Comparison of ENCODE assay signal across 16 cellular contexts in genomic region chr4:38040619-38041018, GRCh38.
DNase-seq lines count a peak whose midpoint lies in the region; ATAC-seq, FAIRE-seq and TF ChIP-seq lines count a peak whose summit lies in the region.
"Had no signal": no experiment of that assay in that cellular context is flagged by ENCODE, and none has a peak within 500 bp of the region (broad histone marks: within the 10 kb centered on the region; RNA-seq: fewer than 3 reads in every experiment).

No MANE protein-coding gene starts in this region.

- H3K56ac ChIP-seq in mesendoderm (ENCODE audit: low read length): no peak overlapping the region

- H3F3A ChIP-seq in PC-3 (ENCODE audit: low read length, unreplicated experiment): no peaks in the 10 kb centered on the region

- peak overlapping the region; percentile 31 for H2BK5ac ChIP-seq in trophoblast cell (ENCODE audit: low read depth, low read length, poor library complexity)
- H2BK5ac ChIP-seq in mesendoderm (ENCODE audit: low read length): no peak overlapping the region

- no peak overlapping the region for H3K27ac ChIP-seq in mammary epithelial cell (ENCODE audit: insufficient read depth, low read depth, low read length)
- peak overlapping the region; percentile 89 for H3K27ac ChIP-seq in PC-3 (ENCODE audit: low read length)
- H3K27ac ChIP-seq in trophoblast cell (ENCODE audit: low read depth, low read length): no peak overlapping the region
- no peak overlapping the region for H3K27ac ChIP-seq in mesendoderm (ENCODE audit: low read depth, low read length)

- WGBS in mammary epithelial cell (ENCODE audit: low coverage, missing lambda C conversion rate): 84% methylated on average over 7 of the region's 7 CpGs
- WGBS in trophoblast cell (ENCODE audit: extremely low coverage, insufficient coverage, insufficient read length): no CpG with 5 or more reads among the region's 7 CpGs
- no CpG with 5 or more reads among the region's 7 CpGs for WGBS in mesendoderm (ENCODE audit: extremely low coverage, insufficient coverage, low lambda C conversion rate)

- H3K9me3 ChIP-seq in mammary epithelial cell (replicated peaks; ENCODE audit: insufficient read depth, low read length) (no peaks in the 10 kb centered on the region), PC-3 (ENCODE audit: low read length) (no peaks in the 10 kb centered on the region), trophoblast cell (ENCODE audit: insufficient read depth, low read depth, low read length) (no peaks in the 10 kb centered on the region)

- H3K79me2 ChIP-seq in mammary epithelial cell (ENCODE audit: insufficient read depth, low read length): no peaks in the 10 kb centered on the region
- no peaks in the 10 kb centered on the region for H3K79me2 ChIP-seq in PC-3 (ENCODE audit: low read length)
- no peaks in the 10 kb centered on the region for H3K79me2 ChIP-seq in trophoblast cell (ENCODE audit: control insufficient read depth, insufficient read depth, low read length, poor library complexity)
- H3K79me2 ChIP-seq in mesendoderm (ENCODE audit: control insufficient read depth, insufficient read depth, low read length): no peaks in the 10 kb centered on the region

- H2BK120ac ChIP-seq in trophoblast cell (ENCODE audit: insufficient read depth, low read length, poor library complexity) (no peak overlapping the region), mesendoderm (ENCODE audit: low read depth, low read length) (no peak overlapping the region)

- H3K18ac ChIP-seq in trophoblast cell (ENCODE audit: low read length) (no peak overlapping the region), mesendoderm (ENCODE audit: low read length) (no peak overlapping the region)

- BruUV-seq in mammary epithelial cell (replicated peaks; lab: Mats Ljungman, UMichigan): no TSS peak
- BruUV-seq in PC-3 (replicated peaks; lab: Mats Ljungman, UMichigan): no TSS peak

- no peak overlapping the region for H2BK15ac ChIP-seq in mesendoderm (replicated peaks; ENCODE audit: low read depth)

- in situ Hi-C loops in T47D (cut with HindIII; ENCODE audit: low pct_unique_long_range_greater_than_20kb, low sequenced_read_pairs): no loop called here
- in situ Hi-C loops in mammary epithelial cell (cut with MboI; ENCODE audit: low sequenced_read_pairs in 2 of 2): loop anchor here in 1 of 2 donors (25.0 kb wide), 1 partner anchor 428 kb away; no protein-coding TSS in a partner anchor

- intact Hi-C loops in mammary epithelial cell (cut with micrococcal nuclease): no loop called here
- intact Hi-C loops in PC-3 (cut with micrococcal nuclease): no loop called here

- peak overlapping the region; percentile 38 for H4K8ac ChIP-seq in trophoblast cell (ENCODE audit: low read depth, low read length)
- H4K8ac ChIP-seq in mesendoderm (ENCODE audit: low read depth, low read length): no peak overlapping the region

- CTCF ChIA-PET in mammary epithelial cell (lab: Charles Lee; ENCODE audit: low non-redundant PET): no interaction called here
- CTCF ChIA-PET in PC-3 (lab: Charles Lee): no interaction called here

- H4K91ac ChIP-seq in trophoblast cell (ENCODE audit: low read depth, low read length): no peak overlapping the region

- H3K4ac ChIP-seq in trophoblast cell (ENCODE audit: low read depth, low read length) (no peak overlapping the region), mesendoderm (ENCODE audit: low read depth, low read length) (no peak overlapping the region)

- no peaks in the 10 kb centered on the region for H3K27me3 ChIP-seq in mammary epithelial cell (ENCODE audit: insufficient read depth, low read length)
- H3K27me3 ChIP-seq in PC-3 (ENCODE audit: low read length): no peaks in the 10 kb centered on the region
- no peaks in the 10 kb centered on the region for H3K27me3 ChIP-seq in bronchial epithelial cell (ENCODE audit: control insufficient read depth, insufficient read depth, low read length)
- H3K27me3 ChIP-seq in trophoblast cell (ENCODE audit: insufficient read depth, low read length): no peaks in the 10 kb centered on the region
- no peaks in the 10 kb centered on the region for H3K27me3 ChIP-seq in mesendoderm (ENCODE audit: insufficient read depth, low read length, poor library complexity)

- H4K20me1 ChIP-seq in mammary epithelial cell (ENCODE audit: insufficient read depth, low read length): no peaks in the 10 kb centered on the region
- H4K20me1 ChIP-seq in PC-3 (ENCODE audit: low read length): no peaks in the 10 kb centered on the region

- no peak overlapping the region for H4K12ac ChIP-seq in trophoblast cell (ENCODE audit: low read depth, low read length)

- H3K4me3 ChIP-seq in mammary epithelial cell (replicated peaks in 1 of 3; ENCODE audit: insufficient read depth in 1 of 3, low read depth in 2 of 3, low read length in 3 of 3) (no peak overlapping the region), PC-3 (ENCODE audit: low read length) (peak overlapping the region; percentile 33; the same call in 1 of the 2 replicates), bronchial epithelial cell (ENCODE audit: low read depth, low read length) (no peak overlapping the region), trophoblast cell (ENCODE audit: low read depth, low read length) (no peak overlapping the region), mesendoderm (ENCODE audit: low read length) (no peak overlapping the region)

- ATAC-seq in PC-3 (peak; percentile 85), GM18909 (IDR thresholded peaks at IDR 0.05; ENCODE audit: poor library complexity, unreplicated experiment) (no peak), GM19035 (IDR thresholded peaks at IDR 0.05; ENCODE audit: unreplicated experiment) (no peak)
- ATAC-seq: HCT116 had no signal

- dilution Hi-C loops in mammary epithelial cell (cut with HindIII; ENCODE audit: low sequenced_read_pairs): no loop called here

- H4K5ac ChIP-seq in mesendoderm (ENCODE audit: low read length): no peak overlapping the region

- H3K14ac ChIP-seq in trophoblast cell (ENCODE audit: low read length): no peak overlapping the region

- H2AK5ac ChIP-seq in trophoblast cell (ENCODE audit: low read length) (no peak overlapping the region), mesendoderm (ENCODE audit: low read length) (no peak overlapping the region)

- H3K79me1 ChIP-seq in trophoblast cell (ENCODE audit: low read length): no peaks in the 10 kb centered on the region
- H3K79me1 ChIP-seq in mesendoderm (ENCODE audit: low read length): no peaks in the 10 kb centered on the region

- H3K23ac ChIP-seq in trophoblast cell (ENCODE audit: low read length): no peak overlapping the region
- H3K23ac ChIP-seq in mesendoderm (ENCODE audit: low read length): no peak overlapping the region

- POLR2A ChIA-PET in PC-3 (lab: Charles Lee; ENCODE audit: unreplicated experiment): interaction anchor here (0.6 kb wide), 2 partner anchors 9 kb away, joined by 3 to 4 read pairs; no protein-coding TSS in a partner anchor

- no peak for FAIRE-seq in bronchial epithelial cell (lab: Jason Lieb, UNC)
- FAIRE-seq: A204.1, D721Med had no signal

- H3K36me3 ChIP-seq in mammary epithelial cell (ENCODE audit: insufficient read depth, low read length) (peaks cover 2% of the 10 kb centered on the region), PC-3 (ENCODE audit: low read depth, low read length) (no peaks in the 10 kb centered on the region; the same call in 1 of the 2 replicates), bronchial epithelial cell (ENCODE audit: control insufficient read depth, insufficient read depth, low read length) (no peaks in the 10 kb centered on the region), trophoblast cell (ENCODE audit: control insufficient read depth in 1 of 2, insufficient read depth in 2 of 2, low read length in 2 of 2) (peaks cover 18 to 19% of the 10 kb centered on the region in 2 experiments), mesendoderm (ENCODE audit: control insufficient read depth, insufficient read depth, low read length) (peaks cover 1% of the 10 kb centered on the region)

- H2BK12ac ChIP-seq in trophoblast cell (ENCODE audit: low read length): peak overlapping the region; percentile 50

- DNase-seq in T47D (ENCODE audit: low read depth in 1 of 2, low spot score in 1 of 2) (peak; percentile 37 to 58), mammary epithelial cell (no peak), PC-3 (peak; percentile 77), bronchial epithelial cell (ENCODE audit: low read depth) (peak; percentile 85), trophoblast cell (no peak), mesendoderm (no peak)
- DNase-seq: C1 segment of cervical spinal cord; CD4-positive, alpha-beta memory T cell; COR-L47; DMS153; GF-D8 had no signal

- H2AFZ ChIP-seq in mammary epithelial cell (ENCODE audit: low read depth, low read length) (no peak overlapping the region), PC-3 (ENCODE audit: low read length) (no peak overlapping the region), trophoblast cell (ENCODE audit: insufficient read depth, low read length, poor library complexity) (no peak overlapping the region)

- TF ChIP-seq CTCF in mammary epithelial cell (conservative IDR thresholded peaks at IDR 0.05 in 1 of 2, IDR thresholded peaks at IDR 0.05 in 1 of 2; ENCODE audit: extremely low read depth in 1 of 2, insufficient read depth in 1 of 2, low read depth in 1 of 2, low read length in 2 of 2) (no peak), PC-3 (conservative IDR thresholded peaks at IDR 0.05; ENCODE audit: low read depth, low read length) (peak; percentile 31; the same call in 1 of the 2 replicates), bronchial epithelial cell (IDR thresholded peaks at IDR 0.05; ENCODE audit: insufficient read depth, low read length, severe bottlenecking) (peak; percentile 11)

- no peaks in the 10 kb centered on the region for H3K4me1 ChIP-seq in mammary epithelial cell (ENCODE audit: insufficient read depth, low read length)
- peaks cover 15% of the 10 kb centered on the region for H3K4me1 ChIP-seq in PC-3 (ENCODE audit: insufficient read depth, low read length)
- H3K4me1 ChIP-seq in trophoblast cell (ENCODE audit: control insufficient read depth in 1 of 2, insufficient read depth in 2 of 2, low read length in 2 of 2): no peaks in the 10 kb centered on the region
- no peaks in the 10 kb centered on the region for H3K4me1 ChIP-seq in mesendoderm (ENCODE audit: control insufficient read depth, low read depth, low read length)

- H3K4me2 ChIP-seq in mammary epithelial cell (ENCODE audit: insufficient read depth, low read depth, low read length) (no peak overlapping the region), PC-3 (ENCODE audit: low read length) (peak overlapping the region; percentile 62), trophoblast cell (ENCODE audit: low read length) (no peak overlapping the region), mesendoderm (ENCODE audit: low read length) (no peak overlapping the region)

- no peak overlapping the region for H3K9ac ChIP-seq in mammary epithelial cell (ENCODE audit: insufficient read depth, low read length)
- peak overlapping the region; percentile 61 for H3K9ac ChIP-seq in PC-3 (ENCODE audit: low read length)
- H3K9ac ChIP-seq in trophoblast cell (ENCODE audit: low read length): no peak overlapping the region
- H3K9ac ChIP-seq in mesendoderm (ENCODE audit: low read length): no peak overlapping the region

- no peaks in the 10 kb centered on the region for H3K9me2 ChIP-seq in PC-3 (replicated peaks; ENCODE audit: low read length)

Comparison
In these comparisons a context has a peak if more than half of its experiments do, and no peak if none do; other contexts are left out.
1. DNase-seq: peak in T47D (2 of 2), PC-3 (single experiment) and bronchial epithelial cell (single experiment); none in mammary epithelial cell (single experiment), trophoblast cell (0 of 2) and mesendoderm (single experiment).
2. CTCF ChIP-seq: peak in PC-3 (single experiment) and bronchial epithelial cell (single experiment); none in mammary epithelial cell (0 of 2).